In the genomic region with DNA sequence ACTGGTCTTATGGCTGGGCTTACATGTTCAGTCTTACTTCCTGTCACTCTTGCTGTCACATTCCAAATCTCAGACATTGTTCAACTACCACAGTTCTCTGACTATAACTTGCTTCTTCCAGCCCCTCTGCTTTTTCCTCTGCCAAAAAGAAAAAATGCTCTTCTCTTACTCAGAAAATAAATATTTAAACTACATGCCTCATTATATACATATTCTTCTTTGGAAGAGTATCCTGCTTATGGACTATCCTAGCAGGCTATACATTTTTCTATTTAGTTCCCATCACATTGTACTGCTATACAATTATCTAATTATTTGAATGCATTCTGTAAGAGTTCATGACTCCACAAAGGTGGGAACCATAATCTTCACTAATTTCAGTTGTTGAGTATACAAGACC, we compare ENCODE assay signal across 25 cellular contexts.
"Had no signal": no experiment of that assay in that cellular context is flagged by ENCODE, and none has a peak within 500 bp of the region (broad histone marks: within the 10 kb centered on the region; RNA-seq: fewer than 3 reads in every experiment).

No MANE protein-coding gene starts in this region.

- H3K9me3 ChIP-seq: suprapubic skin, testis, thoracic aorta, thyroid gland, upper lobe of left lung, upper lobe of right lung, uterus, vagina had no signal

- H3K27me3 ChIP-seq: stomach, suprapubic skin, testis, thyroid gland, tibial artery, tibial nerve, transverse colon, upper lobe of left lung, upper lobe of right lung, uterus, vagina had no signal

- ATAC-seq: stimulated activated effector memory CD8-positive, alpha-beta T cell treated with anti-CD3 and anti-CD28 coated beads, Interleukin-12 subunit alpha, Interleukin-12 subunit beta, amount 100 ng/mL, for 72 hours; stimulated activated memory B cell treated with anti-CD40 and anti-IgM and Interleukin-4, amounts not matched to agents 10 μg/mL and 1 μg/mL and 100 μg/mL, for 72 hours; stimulated activated naive B cell treated with anti-CD40 and anti-IgM and Interleukin-4, amounts not matched to agents 10 μg/mL and 1 μg/mL and 100 μg/mL, for 72 hours; stimulated activated naive CD8-positive, alpha-beta T cell treated with anti-CD3 and anti-CD28 coated beads, Interleukin-15, amount 100 ng/mL, for 72 hours; stimulated activated naive CD8-positive, alpha-beta T cell treated with anti-CD3 and anti-CD28 coated beads, Interleukin-15, Interleukin-2, amounts not matched to agents 100 U/mL and 50 U/mL, for 24 hours; upper lobe of right lung had no signal

- H3K4me1 ChIP-seq: stomach, suprapubic skin, testis, thyroid gland, tibial artery, tibial nerve, transverse colon, upper lobe of left lung, upper lobe of right lung, uterus, vagina had no signal

- H3K4me3 ChIP-seq: stomach, suprapubic skin, testis, thoracic aorta, thyroid gland, tibial artery, tibial nerve, transverse colon, upper lobe of left lung, upper lobe of right lung, uterus, vagina had no signal

- H3K36me3 ChIP-seq: thyroid gland had no signal

- DNase-seq: stimulated activated CD4-positive, alpha-beta T cell treated with anti-CD3 and anti-CD28 coated beads, Interleukin-2, amount 100 ng/mL, for 48 hours; stimulated activated CD4-positive, alpha-beta T cell treated with anti-CD3 and anti-CD28 coated beads, Interleukin-4, amount 100 ng/mL, for 1 hour; stimulated activated CD4-positive, alpha-beta T cell treated with anti-CD3 and anti-CD28 coated beads, Interleukin-4, amount 100 ng/mL, for 24 hours; stimulated activated CD4-positive, alpha-beta T cell treated with anti-CD3 and anti-CD28 coated beads, Interleukin-4, amount 100 ng/mL, for 4 hours; stimulated activated CD8-positive, alpha-beta memory T cell treated with anti-CD3 and anti-CD28 coated beads, Interleukin-4, amount 100 ng/mL, for 48 hours; stimulated activated naive B cell treated with anti-CD40 and anti-IgM and Interleukin-4, amounts not matched to agents 10 μg/mL and 1 μg/mL and 100 μg/mL, for 72 hours; stimulated activated naive CD4-positive, alpha-beta T cell; stimulated activated naive CD4-positive, alpha-beta T cell treated with Interleukin-2 at 50 U/mL for 16 hours; stimulated activated naive CD8-positive, alpha-beta T cell treated with anti-CD3 and anti-CD28 coated beads, Interleukin-15, amount 100 ng/mL, for 72 hours; stimulated activated naive CD8-positive, alpha-beta T cell treated with anti-CD3 and anti-CD28 coated beads, Interleukin-15, Interleukin-2, amounts not matched to agents 100 U/mL and 50 U/mL, for 24 hours; stomach; substantia nigra; testis; thyroid gland; tibial artery; transverse colon; upper lobe of left lung; upper lobe of right lung; uterus had no signal

- H3K27ac ChIP-seq: stomach, suprapubic skin, testis, thoracic aorta, thyroid gland, tibial artery, tibial nerve, transverse colon, upper lobe of left lung, upper lobe of right lung, uterus, vagina had no signal
